Comparison of ENCODE assay signal across 11 cellular contexts in genomic region chr17:50722746-50723145, GRCh38. TPM values are rescaled to one million over a fixed set of nuclear protein-coding genes. Genes with fewer than 3 reads are reported as not detected.
DNase-seq lines count a peak whose midpoint lies in the region; ATAC-seq and TF ChIP-seq lines count a peak whose summit lies in the region.
"Had no signal": no experiment of that assay in that cellular context is flagged by ENCODE, and none has a peak within 500 bp of the region (broad histone marks: within the 10 kb centered on the region; RNA-seq: fewer than 3 reads in every experiment).

No MANE protein-coding gene starts in this region.

- no peak for DNase-seq in activated CD4-positive, alpha-beta T cell treated with anti-CD3 and anti-CD28 coated beads, Interleukin-2, amount 10 ng/mL, durations not matched to agents 7 days and 5 days
- DNase-seq in activated CD4-positive, alpha-beta T cell treated with anti-CD3 and anti-CD28 coated beads for 1 hour, result no peak
- DNase-seq in PC-9 (no peak), endothelial cell (ENCODE audit: low spot score) (no peak), renal cortical epithelial cell (ENCODE audit: low read depth) (peak; percentile 49)
- DNase-seq: erythroblast, NCI-H510A had no signal

- no peaks in the 10 kb centered on the region for H3K9me2 ChIP-seq in PC-9 (ENCODE audit: insufficient read depth)

- H3K4me1 Mint-ChIP-seq in activated CD4-positive, alpha-beta T cell treated with anti-CD3 and anti-CD28 coated beads, Interleukin-2, amount 10 ng/mL, durations not matched to agents 7 days and 5 days, result peaks cover 40% of the 10 kb centered on the region
- peaks cover 28% of the 10 kb centered on the region for H3K4me1 Mint-ChIP-seq in endothelial cell (ENCODE audit: unreplicated experiment)

- no peak for ATAC-seq in GM21717 (IDR thresholded peaks at IDR 0.05; ENCODE audit: unreplicated experiment)
- no peak for ATAC-seq in HG03521 (IDR thresholded peaks at IDR 0.05; ENCODE audit: unreplicated experiment)
- ATAC-seq in GM18873 (IDR thresholded peaks at IDR 0.05; ENCODE audit: low FRiP score, unreplicated experiment), result no peak

- intact Hi-C loops in PC-9 (cut with micrococcal nuclease; ENCODE audit: unreplicated experiment), result no loop called here

- peaks cover 20% of the 10 kb centered on the region for H3K36me3 ChIP-seq in PC-9 (ENCODE audit: low read depth)

- H3K27me3 Mint-ChIP-seq in activated CD4-positive, alpha-beta T cell treated with anti-CD3 and anti-CD28 coated beads, Interleukin-2, amount 10 ng/mL, durations not matched to agents 7 days and 5 days, result no peaks in the 10 kb centered on the region
- no peaks in the 10 kb centered on the region for H3K27me3 Mint-ChIP-seq in endothelial cell (ENCODE audit: unreplicated experiment)

- H3K9me3 ChIP-seq in PC-9 (ENCODE audit: insufficient read depth, low read depth), result no peaks in the 10 kb centered on the region

- peaks cover 92% of the 10 kb centered on the region for H3K79me2 ChIP-seq in PC-9 (ENCODE audit: low read depth)

- peaks cover 78% of the 10 kb centered on the region for H4K20me1 ChIP-seq in PC-9 (ENCODE audit: insufficient read depth)

- H3K27ac Mint-ChIP-seq in activated CD4-positive, alpha-beta T cell treated with anti-CD3 and anti-CD28 coated beads, Interleukin-2, amount 10 ng/mL, durations not matched to agents 7 days and 5 days, result peak overlapping the region; percentile 57
- H3K27ac Mint-ChIP-seq in endothelial cell (ENCODE audit: unreplicated experiment), result peak overlapping the region; percentile 72

- H3K9me3 Mint-ChIP-seq in activated CD4-positive, alpha-beta T cell treated with anti-CD3 and anti-CD28 coated beads, Interleukin-2, amount 10 ng/mL, durations not matched to agents 7 days and 5 days, result no peaks in the 10 kb centered on the region
- H3K9me3 Mint-ChIP-seq in endothelial cell (ENCODE audit: unreplicated experiment), result no peaks in the 10 kb centered on the region

- POLR2A ChIA-PET in activated CD4-positive, alpha-beta T cell treated with anti-CD3 and anti-CD28 coated beads, Interleukin-2, amount 10 ng/mL, durations not matched to agents 7 days and 5 days (lab: Charles Lee), result no interaction called here
- POLR2A ChIA-PET in PC-9 (lab: Charles Lee; ENCODE audit: unreplicated experiment), result no interaction called here

- BruUV-seq in PC-9 (replicated peaks; lab: Mats Ljungman, UMichigan), result no TSS peak

- H3K27me3 ChIP-seq in PC-9 (ENCODE audit: insufficient read depth, low read depth), result no peaks in the 10 kb centered on the region

- CTCF ChIA-PET in activated CD4-positive, alpha-beta T cell treated with anti-CD3 and anti-CD28 coated beads, Interleukin-2, amount 10 ng/mL, durations not matched to agents 7 days and 5 days (lab: Charles Lee), result interaction anchor here (1.0 kb wide), 1 partner anchor 18 kb away, joined by 4 read pairs; no protein-coding TSS in a partner anchor
- CTCF ChIA-PET in PC-9 (lab: Charles Lee), result no interaction called here

- peak overlapping the region; percentile 100 for H3K4me2 ChIP-seq in PC-9

- H3K27ac ChIP-seq in PC-9, result no peak overlapping the region

- no peak for TF ChIP-seq CTCF in PC-9 (conservative IDR thresholded peaks at IDR 0.05)
- no peak for TF ChIP-seq CTCF in endothelial cell (IDR thresholded peaks at IDR 0.05; ENCODE audit: unreplicated experiment)

- peaks cover 37% of the 10 kb centered on the region for H3F3A ChIP-seq in PC-9 (ENCODE audit: insufficient read depth, low read depth)

- H3K36me3 Mint-ChIP-seq in activated CD4-positive, alpha-beta T cell treated with anti-CD3 and anti-CD28 coated beads, Interleukin-2, amount 10 ng/mL, durations not matched to agents 7 days and 5 days (ENCODE audit: low read depth), result peaks cover 19% of the 10 kb centered on the region
- no peaks in the 10 kb centered on the region for H3K36me3 Mint-ChIP-seq in endothelial cell (ENCODE audit: low read depth, unreplicated experiment)

- H3K4me3 ChIP-seq in PC-9, result peak overlapping the region; percentile 22; the same call in 1 of the 2 replicates

- H3K4me1 ChIP-seq in PC-9 (replicated peaks; ENCODE audit: insufficient read depth), result peaks cover 47% of the 10 kb centered on the region

- no peak overlapping the region for H2AFZ ChIP-seq in PC-9

- peak overlapping the region; percentile 50 for H3K4me3 Mint-ChIP-seq in activated CD4-positive, alpha-beta T cell treated with anti-CD3 and anti-CD28 coated beads, Interleukin-2, amount 10 ng/mL, durations not matched to agents 7 days and 5 days
- no peak overlapping the region for H3K4me3 Mint-ChIP-seq in endothelial cell (ENCODE audit: unreplicated experiment)

RNA-seq across cellular contexts. Expression of gene LUC7L3, which starts 3.3 kb away (rescaled TPM):
- total RNA-seq in activated CD4-positive, alpha-beta T cell treated with anti-CD3 and anti-CD28 coated beads, Interleukin-2, amount 10 ng/mL, durations not matched to agents 7 days and 5 days, result 100 to 1,000 TPM; 108 to 139 TPM
- total RNA-seq in PC-9 (2021) (147 and 212 TPM in 2 replicates), endothelial cell (ENCODE audit: unreplicated experiment) (94.1 TPM), renal cortical epithelial cell (11.5 and 41.9 TPM in 2 replicates)

RNA-seq across cellular contexts. Expression of gene ANKRD40, which starts 15.0 kb away (rescaled TPM):
- total RNA-seq in activated CD4-positive, alpha-beta T cell treated with anti-CD3 and anti-CD28 coated beads, Interleukin-2, amount 10 ng/mL, durations not matched to agents 7 days and 5 days, result 10 to 100 TPM; 31.1 to 34.2 TPM
- total RNA-seq in PC-9 (2021) (24.4 and 33.5 TPM in 2 replicates), endothelial cell (ENCODE audit: unreplicated experiment) (37.3 TPM), renal cortical epithelial cell (25.1 and 36.3 TPM in 2 replicates)

RNA-seq across cellular contexts. Expression of gene ANKRD40CL, which starts 44.6 kb away (rescaled TPM):
- not detected for total RNA-seq in activated CD4-positive, alpha-beta T cell treated with anti-CD3 and anti-CD28 coated beads, Interleukin-2, amount 10 ng/mL, durations not matched to agents 7 days and 5 days
- total RNA-seq in PC-9 (2021) (not detected in 2 replicates), endothelial cell (ENCODE audit: unreplicated experiment) (not detected), renal cortical epithelial cell (not detected in 2 replicates)
- total RNA-seq: skeletal muscle tissue had no signal
